In the genomic region with DNA sequence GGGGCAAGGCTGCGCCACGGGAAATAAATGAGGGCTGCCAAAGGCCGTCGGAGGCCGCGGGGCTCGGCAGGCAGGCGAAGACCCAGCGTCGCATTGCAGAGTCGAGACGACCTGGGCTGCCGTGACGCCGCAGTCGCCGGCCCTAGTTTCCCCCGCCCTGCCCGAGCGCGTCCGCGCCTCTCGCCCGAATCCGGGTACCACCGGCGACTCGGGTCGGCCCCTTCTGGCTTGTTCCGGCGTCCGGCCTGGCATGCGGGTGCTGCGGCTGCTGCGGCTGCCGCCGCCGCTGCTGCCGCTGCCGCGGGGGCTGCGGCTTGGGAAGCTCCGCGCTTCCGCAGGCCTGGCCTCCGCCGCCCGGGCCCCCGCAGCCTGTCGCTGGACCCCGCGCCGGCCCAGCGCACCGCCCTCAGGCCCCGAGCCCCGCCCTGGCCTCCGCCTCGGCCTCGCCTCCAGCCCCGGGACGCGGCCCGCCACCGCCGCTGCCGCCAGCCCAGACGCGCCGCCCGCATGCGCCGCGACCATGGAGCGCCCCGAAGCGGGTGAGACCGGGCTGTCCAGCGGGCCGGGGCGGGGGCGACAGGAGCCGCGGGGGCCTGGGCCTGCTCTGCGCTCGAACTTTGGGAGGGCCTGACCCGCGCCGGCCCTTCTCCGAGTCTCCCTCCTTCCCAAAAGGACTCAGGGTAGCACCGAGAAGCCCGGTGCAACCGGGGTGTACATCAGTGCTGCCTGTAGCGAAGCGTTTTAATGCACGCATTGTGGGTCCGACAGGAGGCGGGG, we compare ENCODE assay signal across 8 cellular contexts. TPM values are rescaled to one million over a fixed set of nuclear protein-coding genes. Genes with fewer than 3 reads are reported as not detected.
DNase-seq lines count a peak whose midpoint lies in the region; ATAC-seq and TF ChIP-seq lines count a peak whose summit lies in the region.

A gene (plus strand): TSS at position 224 of the 777 bp plus-strand sequence. CDS start 297 bp downstream, at position 521.

- intact Hi-C loops in aorta (cut with DNase I) = no loop called here

- H3K9me3 ChIP-seq in hepatocyte (ENCODE audit: low read depth) = no peaks in the 10 kb centered on the region
- no peaks in the 10 kb centered on the region for H3K9me3 ChIP-seq in aorta (ENCODE audit: control insufficient read depth, low read length)

- TF ChIP-seq CTCF in astrocyte of the cerebellum (IDR thresholded peaks at IDR 0.05; ENCODE audit: low read depth, low read length, missing control alignments) (no peak), hepatocyte (IDR thresholded peaks at IDR 0.05; ENCODE audit: poor library complexity) (no peak)

- no peaks in the 10 kb centered on the region for H3K79me2 ChIP-seq in hepatocyte

- in situ Hi-C loops in astrocyte of the cerebellum (cut with HindIII; ENCODE audit: low sequenced_read_pairs) = no loop called here

- no peaks in the 10 kb centered on the region for H3K9me2 ChIP-seq in hepatocyte (replicated peaks; ENCODE audit: insufficient read depth)

- peak; percentile 74 for ATAC-seq in GM19468 (IDR thresholded peaks at IDR 0.05; ENCODE audit: extremely low read depth, unreplicated experiment)
- ATAC-seq in aorta (ENCODE audit: low FRiP score) = peak; percentile 91

- H3K4me3 ChIP-seq in astrocyte of the cerebellum (ENCODE audit: low read depth, low read length) (peak within 1 kb of the TSS; percentile 50), hepatocyte (peak within 1 kb of the TSS; percentile 88), aorta (ENCODE audit: low read length in 2 of 2) (peak within 1 kb of the TSS; percentile 60 to 81)

- peak within 1 kb of the TSS; percentile 83 for H3K4me2 ChIP-seq in hepatocyte

- H2AFZ ChIP-seq in hepatocyte = peak within 1 kb of the TSS; percentile 79

- 2% methylated on average over 44 of the region's 99 CpGs for WGBS in hepatocyte (ENCODE audit: low lambda C conversion rate, missing lambda C conversion rate)
- 0% methylated on average over 57 to 99 of the region's 99 CpGs for WGBS in aorta, 2 donors

- H3K36me3 ChIP-seq in hepatocyte (replicated peaks; ENCODE audit: insufficient read depth, low read depth) = no peaks in the 10 kb centered on the region
- no peaks in the 10 kb centered on the region for H3K36me3 ChIP-seq in aorta (ENCODE audit: control insufficient read depth in 1 of 2, insufficient read depth in 2 of 2, low read length in 1 of 2)

- H3K27ac ChIP-seq in hepatocyte = peak within 1 kb of the TSS; percentile 83
- H3K27ac ChIP-seq in aorta (ENCODE audit: low read depth in 1 of 2, low read length in 2 of 2) = peak within 1 kb of the TSS; percentile 34 to 67

- H3K27me3 ChIP-seq in hepatocyte (no peaks in the 10 kb centered on the region), aorta (ENCODE audit: control insufficient read depth in 1 of 2, insufficient read depth in 2 of 2, low read length in 1 of 2) (no peaks in the 10 kb centered on the region)

- H4K20me1 ChIP-seq in hepatocyte (ENCODE audit: insufficient read depth, poor library complexity, severe bottlenecking) = no peaks in the 10 kb centered on the region

- DNase-seq in COLO668 (lab: John Stamatoyannopoulos, UW; ENCODE audit: unreplicated experiment) = peak; percentile 53
- peak; percentile 77 for DNase-seq in HK-2 (ENCODE audit: unreplicated experiment)
- DNase-seq in T-helper 22 cell (ENCODE audit: low read depth) = peak; percentile 13
- no peak for DNase-seq in astrocyte of the cerebellum (ENCODE audit: low read depth)
- DNase-seq in hepatocyte (ENCODE audit: low spot score) = peak; percentile 85
- peak; percentile 91 for DNase-seq in retina
- peak; percentile 86 to 93 for DNase-seq in aorta

- no peaks in the 10 kb centered on the region for H3K4me1 ChIP-seq in hepatocyte (ENCODE audit: insufficient read depth)
- H3K4me1 ChIP-seq in aorta (ENCODE audit: control insufficient read depth in 1 of 2, insufficient read depth in 2 of 2, low read length in 2 of 2) = no peaks in the 10 kb centered on the region

RNA-seq across cellular contexts. Expression of the gene that starts here (rescaled TPM):
- total RNA-seq in hepatocyte (54.3 and 54.4 TPM in 2 replicates), aorta (1 to 10 TPM; 7.1 to 8.0 TPM)
- polyA plus RNA-seq in hepatocyte (14.2 and 18.4 TPM in 2 replicates), aorta (1 to 10 TPM; 5.4 to 9.1 TPM)
